ENCODE assay signal across 8 cellular contexts in genomic region chr21:46153259-46154154, GRCh38. TPM values are rescaled to one million over a fixed set of nuclear protein-coding genes. Genes with fewer than 3 reads are reported as not detected.
DNase-seq lines count a peak whose midpoint lies in the region; ATAC-seq, FAIRE-seq and TF ChIP-seq lines count a peak whose summit lies in the region.

No MANE protein-coding gene starts in this region.

- H3K4me3 ChIP-seq in A673 (ENCODE audit: low read depth, low read length, poor library complexity, severe bottlenecking) (no peak overlapping the region), SU-DHL-6 (ENCODE audit: insufficient read depth, low read length, poor library complexity, severe bottlenecking) (no peak overlapping the region), breast epithelium (peak overlapping the region in 2 of 3 donors; percentile 35 to 56)

- intact Hi-C loops in A673 (cut with micrococcal nuclease; ENCODE audit: unreplicated experiment) (no loop called here), breast epithelium (cut with DNase I; ENCODE audit: low total_unique reads) (no loop called here)

- peaks cover 5% of the 10 kb centered on the region for H3K4me1 ChIP-seq in A673 (ENCODE audit: insufficient read depth, low read length, poor library complexity, severe bottlenecking)
- H3K4me1 ChIP-seq in breast epithelium, result no peaks in the 10 kb centered on the region

- H2AFZ ChIP-seq in SU-DHL-6 (ENCODE audit: low read depth, low read length, severe bottlenecking), result no peak overlapping the region

- H3K27ac ChIP-seq in A673 (ENCODE audit: low read depth, low read length, poor library complexity, severe bottlenecking), result peak overlapping the region; percentile 58
- H3K27ac ChIP-seq in SU-DHL-6 (ENCODE audit: low read depth, low read length), result no peak overlapping the region
- no peak overlapping the region for H3K27ac ChIP-seq in breast epithelium

- ATAC-seq in HG03432 (IDR thresholded peaks at IDR 0.05; ENCODE audit: unreplicated experiment), result no peak
- no peak for ATAC-seq in HG03521 (IDR thresholded peaks at IDR 0.05; ENCODE audit: unreplicated experiment)

- CTCF ChIA-PET in A673 (lab: Charles Lee), result interaction anchor here (0.7 to 1.5 kb wide), 4 partner anchors 9 to 71 kb away, joined by 3 to 9 read pairs (median 7); no protein-coding TSS in a partner anchor

- H3K36me3 ChIP-seq in A673 (ENCODE audit: insufficient read depth, low read length, poor library complexity, severe bottlenecking), result no peaks in the 10 kb centered on the region
- no peaks in the 10 kb centered on the region for H3K36me3 ChIP-seq in SU-DHL-6 (ENCODE audit: low read length)
- H3K36me3 ChIP-seq in breast epithelium, result no peaks in the 10 kb centered on the region

- no peaks in the 10 kb centered on the region for H3K27me3 ChIP-seq in A673 (replicated peaks; ENCODE audit: insufficient read depth, low read depth, low read length, poor library complexity)
- H3K27me3 ChIP-seq in SU-DHL-6 (ENCODE audit: low read length), result no peaks in the 10 kb centered on the region
- no peaks in the 10 kb centered on the region for H3K27me3 ChIP-seq in breast epithelium

- H3F3A ChIP-seq in SU-DHL-6 (ENCODE audit: insufficient read depth), result no peaks in the 10 kb centered on the region

- no peak for TF ChIP-seq POLR2A in H54 (IDR thresholded peaks at IDR 0.05; ENCODE audit: low read depth, low read length)
- TF ChIP-seq POLR2A in breast epithelium (IDR thresholded peaks at IDR 0.05), result no peak

- POLR2A ChIA-PET in A673 (lab: Charles Lee; ENCODE audit: low non-redundant PET), result no interaction called here

- TF ChIP-seq CTCF in A673 (conservative IDR thresholded peaks at IDR 0.05; ENCODE audit: low read depth, low read length) (peak; percentile 88), SU-DHL-6 (IDR thresholded peaks at IDR 0.05; ENCODE audit: insufficient read depth, low read length, poor library complexity, severe bottlenecking) (peak; percentile 39), breast epithelium (IDR thresholded peaks at IDR 0.05) (peak; percentile 33 to 71 (median 66))

- peak; percentile 72 for DNase-seq in A673 (ENCODE audit: low spot score)
- DNase-seq in H54 (ENCODE audit: insufficient read length, low spot score), result peak; percentile 72
- DNase-seq in breast epithelium (ENCODE audit: low spot score in 2 of 2), result peak in 1 of 2 donors; percentile 72
- peak; percentile 33 for DNase-seq in iris pigment epithelial cell (ENCODE audit: low read depth)
- peak in 3 of 4 experiments; percentile 13 to 38 (median 30) for DNase-seq in stimulated activated CD4-positive, alpha-beta T cell treated with anti-CD3 and anti-CD28 coated beads, Interleukin-1b, Interleukin-23, amount 100 ng/mL, for 24 hours (ENCODE audit: low read depth in 4 of 4, low spot score in 1 of 4)

- FAIRE-seq in H54 (lab: Jason Lieb, UNC), result no peak

- no peaks in the 10 kb centered on the region for H4K20me1 ChIP-seq in SU-DHL-6 (ENCODE audit: low read depth, low read length)

- BruUV-seq in A673 (replicated peaks; lab: Mats Ljungman, UMichigan), result no TSS peak

- H3K9me3 ChIP-seq in A673 (ENCODE audit: low read depth, low read length, poor library complexity, severe bottlenecking) (no peaks in the 10 kb centered on the region), SU-DHL-6 (ENCODE audit: insufficient read depth, low read length) (no peaks in the 10 kb centered on the region), breast epithelium (no peaks in the 10 kb centered on the region)

- no peaks in the 10 kb centered on the region for H3K9me2 ChIP-seq in SU-DHL-6 (replicated peaks; ENCODE audit: insufficient read depth, low read length)

- H3K79me2 ChIP-seq in SU-DHL-6 (ENCODE audit: insufficient read depth, low read length), result no peaks in the 10 kb centered on the region

- H3K9ac ChIP-seq in SU-DHL-6 (ENCODE audit: low read length), result no peak overlapping the region

- no peak overlapping the region for H3K4me2 ChIP-seq in SU-DHL-6 (ENCODE audit: low read depth, low read length, poor library complexity, severe bottlenecking)

RNA-seq across cellular contexts. Expression of gene FTCD, which starts 1.9 kb away (rescaled TPM):
- total RNA-seq in A673 (2021) (5.4 and 6.6 TPM in 2 replicates), breast epithelium (under 1 TPM in 1 of 3 donors, not detected in 2; 0.59 TPM)

RNA-seq across cellular contexts. Expression of gene SPATC1L, which starts 30.8 kb away (rescaled TPM):
- total RNA-seq in A673 (2021), result 30.9 and 40.6 TPM in 2 replicates
- total RNA-seq in breast epithelium, result 1 to 10 TPM; 1.6 to 7.0 (median 6.2) TPM

RNA-seq across cellular contexts. Expression of gene COL6A2, which starts 55.6 kb away (rescaled TPM):
- total RNA-seq in A673 (2021) (15.0 and 29.0 TPM in 2 replicates), breast epithelium (1,000 to 10,000 TPM in 1 of 3 donors, 100 to 1,000 TPM in 2; 177 to 1,266 (median 418) TPM)

Comparison
In these comparisons a context has a peak if more than half of its experiments do, and no peak if none do; other contexts are left out.
1. H3K4me3 ChIP-seq: peak in breast epithelium (2 of 3); none in A673 (single experiment) and SU-DHL-6 (single experiment).
2. Peak in every context shown above with its lines, with median percentiles within 50 percentile points of each other: CTCF ChIP-seq.